Comparison of ENCODE assay signal across 2 cellular contexts in genomic region chr4:93289241-93289640, GRCh38.
TF ChIP-seq lines count a peak whose summit lies in the region.

No MANE protein-coding gene starts in this region.

TF ChIP-seq in SK-N-SH, 30 proteins besides CTCF, POLR2A, EP300 and RAD21 (continued from another document):
- no peak for TF ChIP-seq REST (IDR thresholded peaks at IDR 0.05; ENCODE audit: low read depth, low read length)

TF ChIP-seq in SK-N-SH treated with all-trans-retinoic acid at 6 μM for 48 hours, 23 proteins besides CTCF, POLR2A, EP300 and RAD21 (continued from another document):
- TF ChIP-seq PATZ1 (CRISPR knock-in tag; IDR thresholded peaks at IDR 0.05; ENCODE audit: borderline replicate concordance) (no peak), OSR1 (CRISPR knock-in tag; IDR thresholded peaks at IDR 0.05) (no peak), PPARA (CRISPR knock-in tag; IDR thresholded peaks at IDR 0.05; ENCODE audit: borderline replicate concordance) (no peak), ISL1 (CRISPR knock-in tag; IDR thresholded peaks at IDR 0.05) (no peak), CSDC2 (CRISPR knock-in tag; IDR thresholded peaks at IDR 0.05) (no peak)
TF ChIP-seq in SK-N-SH treated with all-trans-retinoic acid at 6 μM for 48 hours: peak in this region for 0.
